14 cellular contexts compared by ENCODE assay signal in the genomic region with DNA sequence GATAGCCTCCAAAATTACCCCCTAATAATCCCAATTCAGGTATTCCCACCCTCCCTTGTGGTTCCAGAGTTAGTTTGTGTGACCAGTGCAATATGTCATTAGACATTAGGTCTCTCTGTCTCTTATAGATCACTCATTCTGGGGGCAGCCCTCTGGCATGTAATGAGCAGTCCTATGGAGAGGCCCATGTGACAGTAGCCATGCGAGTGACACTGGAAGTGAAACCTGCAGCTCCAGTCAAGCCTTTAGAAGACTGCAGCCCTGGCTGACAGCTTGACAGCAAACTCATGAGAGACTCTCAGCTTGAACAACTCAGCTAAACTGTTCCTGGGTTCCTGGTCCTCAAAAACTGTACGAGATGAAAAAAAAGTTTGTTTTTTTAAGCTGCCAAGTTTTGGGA. TPM values are rescaled to one million over a fixed set of nuclear protein-coding genes. Genes with fewer than 3 reads are reported as not detected.
DNase-seq lines count a peak whose midpoint lies in the region; ATAC-seq and TF ChIP-seq lines count a peak whose summit lies in the region.
"Had no signal": no experiment of that assay in that cellular context is flagged by ENCODE, and none has a peak within 500 bp of the region (broad histone marks: within the 10 kb centered on the region; RNA-seq: fewer than 3 reads in every experiment).

No MANE protein-coding gene starts in this region.

- H3K4me3 ChIP-seq in left ventricle myocardium inferior (no peak overlapping the region), colonic mucosa (no peak overlapping the region)

- TF ChIP-seq CTCF in activated B cell treated with CpG ODN at 0.5 μM for 24 hours (IDR thresholded peaks at IDR 0.05) (no peak), left ventricle myocardium inferior (IDR thresholded peaks at IDR 0.05; ENCODE audit: borderline replicate concordance) (no peak), colonic mucosa (IDR thresholded peaks at IDR 0.05) (no peak)

- no peak overlapping the region for H3K9ac ChIP-seq in colonic mucosa (ENCODE audit: low read depth in 2 of 2, low read length in 2 of 2)

- no peak overlapping the region for H3K27ac Mint-ChIP-seq in activated B cell treated with CpG ODN at 0.5 μM for 24 hours
- H3K27ac Mint-ChIP-seq: activated naive CD8-positive, alpha-beta T cell treated with anti-CD3 and anti-CD28 coated beads for 36 hours had no signal

- DNase-seq in activated B cell treated with CpG ODN at 0.5 μM for 24 hours (no peak), AG08395 (ENCODE audit: low spot score) (no peak), left ventricle myocardium inferior (no peak), left lobe of liver (ENCODE audit: low spot score) (no peak), colonic mucosa (no peak)
- DNase-seq: activated CD4-positive, alpha-beta T cell treated with anti-CD3 and anti-CD28 coated beads, Interleukin-2, amount 50 U/mL, for 1 hour; activated naive CD8-positive, alpha-beta T cell treated with anti-CD3 and anti-CD28 coated beads for 36 hours; BE2C; dermis blood vessel endothelial cell; NCI-H1436 had no signal

- intact Hi-C loops in activated B cell treated with CpG ODN at 0.5 μM for 24 hours (cut with micrococcal nuclease): no loop called here
- intact Hi-C loops in left ventricle myocardium inferior (cut with micrococcal nuclease): no loop called here
- intact Hi-C loops in colonic mucosa (cut with DNase I): no loop called here

- no peaks in the 10 kb centered on the region for H3K27me3 ChIP-seq in left ventricle myocardium inferior (ENCODE audit: low read depth)
- no peaks in the 10 kb centered on the region for H3K27me3 ChIP-seq in colonic mucosa
- H3K27me3 ChIP-seq: BE2C had no signal

- H3K36me3 ChIP-seq in left ventricle myocardium inferior (no peaks in the 10 kb centered on the region), colonic mucosa (no peaks in the 10 kb centered on the region)
- H3K36me3 ChIP-seq: BE2C had no signal

- H3K4me1 Mint-ChIP-seq in activated B cell treated with CpG ODN at 0.5 μM for 24 hours: no peaks in the 10 kb centered on the region
- H3K4me1 Mint-ChIP-seq: activated naive CD8-positive, alpha-beta T cell treated with anti-CD3 and anti-CD28 coated beads for 36 hours had no signal

- peaks cover 6% of the 10 kb centered on the region for H3K4me1 ChIP-seq in left ventricle myocardium inferior
- no peaks in the 10 kb centered on the region for H3K4me1 ChIP-seq in colonic mucosa
- H3K4me1 ChIP-seq: BE2C had no signal

- H3K9me3 ChIP-seq in left ventricle myocardium inferior (replicated peaks) (no peaks in the 10 kb centered on the region), colonic mucosa (no peaks in the 10 kb centered on the region)
- H3K9me3 ChIP-seq: BE2C had no signal

- POLR2A ChIA-PET in activated B cell treated with CpG ODN at 0.5 μM for 24 hours (lab: Charles Lee): interaction anchor here (1.3 kb wide), 1 partner anchor 90 kb away, joined by 5 read pairs; no protein-coding TSS in a partner anchor

- no peak overlapping the region for H3K4me3 Mint-ChIP-seq in activated B cell treated with CpG ODN at 0.5 μM for 24 hours
- H3K4me3 Mint-ChIP-seq: activated naive CD8-positive, alpha-beta T cell treated with anti-CD3 and anti-CD28 coated beads for 36 hours had no signal

- no peak overlapping the region for H3K27ac ChIP-seq in left ventricle myocardium inferior (replicated peaks)
- H3K27ac ChIP-seq in colonic mucosa: no peak overlapping the region

- no peaks in the 10 kb centered on the region for H3K36me3 Mint-ChIP-seq in activated B cell treated with CpG ODN at 0.5 μM for 24 hours (ENCODE audit: low read depth)
- H3K36me3 Mint-ChIP-seq: activated naive CD8-positive, alpha-beta T cell treated with anti-CD3 and anti-CD28 coated beads for 36 hours had no signal

- CTCF ChIA-PET in activated B cell treated with CpG ODN at 0.5 μM for 24 hours (lab: Charles Lee): interaction anchor here (1.2 kb wide), 1 partner anchor 18 kb away, joined by 3 read pairs; no protein-coding TSS in a partner anchor

- H3K27me3 Mint-ChIP-seq in activated B cell treated with CpG ODN at 0.5 μM for 24 hours: peaks cover 5% of the 10 kb centered on the region
- H3K27me3 Mint-ChIP-seq: activated naive CD8-positive, alpha-beta T cell treated with anti-CD3 and anti-CD28 coated beads for 36 hours had no signal

- no peaks in the 10 kb centered on the region for H3K9me3 Mint-ChIP-seq in activated B cell treated with CpG ODN at 0.5 μM for 24 hours
- H3K9me3 Mint-ChIP-seq: activated naive CD8-positive, alpha-beta T cell treated with anti-CD3 and anti-CD28 coated beads for 36 hours had no signal

- peak; percentile 94 for ATAC-seq in GM18499 (IDR thresholded peaks at IDR 0.05; ENCODE audit: insufficient read depth, unreplicated experiment)
- peak; percentile 89 for ATAC-seq in GM21390 (IDR thresholded peaks at IDR 0.05; ENCODE audit: unreplicated experiment)
- peak; percentile 93 for ATAC-seq in HG03066 (IDR thresholded peaks at IDR 0.05; ENCODE audit: low read depth, unreplicated experiment)
- peak; percentile 47 for ATAC-seq in activated B cell treated with CpG ODN at 0.5 μM for 24 hours (ENCODE audit: low read depth)
- no peak for ATAC-seq in left lobe of liver

RNA-seq across cellular contexts. Expression of a gene that starts 54.0 kb away (rescaled TPM):
- total RNA-seq in activated B cell treated with CpG ODN at 0.5 μM for 24 hours (not detected in 2 replicates), left ventricle myocardium inferior (418 TPM), left lobe of liver (not detected), colonic mucosa (under 1 TPM in 1 of 2 donors, not detected in 1; 0.77 TPM)
- total RNA-seq: activated naive CD8-positive, alpha-beta T cell treated with anti-CD3 and anti-CD28 coated beads for 36 hours; dermis blood vessel endothelial cell; renal cortical epithelial cell had no signal

Comparison
In these comparisons a context has a peak if more than half of its experiments do, and no peak if none do; other contexts are left out.
1. RNA of a gene that starts 54.0 kb away (total RNA-seq): 418 TPM in left ventricle myocardium inferior (single experiment); 0.77 TPM in colonic mucosa, not detected in activated B cell treated with CpG ODN at 0.5 μM for 24 hours and not detected in left lobe of liver (single experiment); every median in the first group is over 100 times any median in the second.